Comparison of ENCODE assay signal across 24 cellular contexts in genomic region chr16:6916946-6917345, GRCh38.
"Had no signal": no experiment of that assay in that cellular context is flagged by ENCODE, and none has a peak within 500 bp of the region (broad histone marks: within the 10 kb centered on the region; RNA-seq: fewer than 3 reads in every experiment).

No MANE protein-coding gene starts in this region.

- DNase-seq: stimulated activated CD4-positive, alpha-beta T cell treated with anti-CD3 and anti-CD28 coated beads, Interleukin-2, amount 100 ng/mL, for 48 hours; stimulated activated CD4-positive, alpha-beta T cell treated with anti-CD3 and anti-CD28 coated beads, Interleukin-4, amount 100 ng/mL, for 1 hour; stimulated activated CD4-positive, alpha-beta T cell treated with anti-CD3 and anti-CD28 coated beads, Interleukin-4, amount 100 ng/mL, for 24 hours; stimulated activated CD4-positive, alpha-beta T cell treated with anti-CD3 and anti-CD28 coated beads, Interleukin-4, amount 100 ng/mL, for 4 hours; stimulated activated CD8-positive, alpha-beta memory T cell treated with anti-CD3 and anti-CD28 coated beads, Interleukin-4, amount 100 ng/mL, for 48 hours; stimulated activated naive B cell treated with anti-CD40 and anti-IgM and Interleukin-4, amounts not matched to agents 10 μg/mL and 1 μg/mL and 100 μg/mL, for 72 hours; stimulated activated naive CD4-positive, alpha-beta T cell; stimulated activated naive CD4-positive, alpha-beta T cell treated with Interleukin-2 at 50 U/mL for 16 hours; stimulated activated naive CD8-positive, alpha-beta T cell treated with anti-CD3 and anti-CD28 coated beads, Interleukin-15, amount 100 ng/mL, for 72 hours; stimulated activated naive CD8-positive, alpha-beta T cell treated with anti-CD3 and anti-CD28 coated beads, Interleukin-15, Interleukin-2, amounts not matched to agents 100 U/mL and 50 U/mL, for 24 hours; stomach; testis; thyroid gland; tibial artery; transverse colon; upper lobe of left lung; upper lobe of right lung; uterus had no signal

- ATAC-seq: stimulated activated effector memory CD8-positive, alpha-beta T cell treated with anti-CD3 and anti-CD28 coated beads, Interleukin-12 subunit alpha, Interleukin-12 subunit beta, amount 100 ng/mL, for 72 hours; stimulated activated memory B cell treated with anti-CD40 and anti-IgM and Interleukin-4, amounts not matched to agents 10 μg/mL and 1 μg/mL and 100 μg/mL, for 72 hours; stimulated activated naive B cell treated with anti-CD40 and anti-IgM and Interleukin-4, amounts not matched to agents 10 μg/mL and 1 μg/mL and 100 μg/mL, for 72 hours; stimulated activated naive CD8-positive, alpha-beta T cell treated with anti-CD3 and anti-CD28 coated beads, Interleukin-15, amount 100 ng/mL, for 72 hours; stimulated activated naive CD8-positive, alpha-beta T cell treated with anti-CD3 and anti-CD28 coated beads, Interleukin-15, Interleukin-2, amounts not matched to agents 100 U/mL and 50 U/mL, for 24 hours; upper lobe of right lung had no signal

- H3K27ac ChIP-seq: stomach, suprapubic skin, testis, thoracic aorta, thyroid gland, tibial artery, tibial nerve, transverse colon, upper lobe of left lung, upper lobe of right lung, uterus, vagina had no signal

- H3K4me3 ChIP-seq: stomach, suprapubic skin, testis, thoracic aorta, thyroid gland, tibial artery, tibial nerve, transverse colon, upper lobe of left lung, upper lobe of right lung, uterus, vagina had no signal

- H3K27me3 ChIP-seq: stomach, suprapubic skin, testis, thyroid gland, tibial artery, tibial nerve, transverse colon, upper lobe of left lung, upper lobe of right lung, uterus, vagina had no signal

- H3K9me3 ChIP-seq: suprapubic skin, testis, thoracic aorta, thyroid gland, transverse colon, upper lobe of left lung, upper lobe of right lung, uterus, vagina had no signal

- H3K36me3 ChIP-seq: stomach, suprapubic skin, thoracic aorta, thyroid gland, tibial artery, tibial nerve, transverse colon, upper lobe of left lung, upper lobe of right lung, uterus, vagina had no signal

- H3K4me1 ChIP-seq: stomach, suprapubic skin, testis, thyroid gland, tibial artery, tibial nerve, transverse colon, upper lobe of left lung, upper lobe of right lung, uterus, vagina had no signal
